Comparison of ENCODE assay signal across 1 cellular context in genomic region chr10:100913470-100913865, GRCh38.
TF ChIP-seq lines count a peak whose summit lies in the region.

No MANE protein-coding gene starts in this region.

TF ChIP-seq in IMR-90, 13 proteins besides CTCF, POLR2A, EP300 and RAD21 (continued from another document):
- no peak for TF ChIP-seq CEBPB (IDR thresholded peaks at IDR 0.05; ENCODE audit: low read depth, low read length)
